2 cellular contexts compared by ENCODE assay signal in the genomic region with DNA sequence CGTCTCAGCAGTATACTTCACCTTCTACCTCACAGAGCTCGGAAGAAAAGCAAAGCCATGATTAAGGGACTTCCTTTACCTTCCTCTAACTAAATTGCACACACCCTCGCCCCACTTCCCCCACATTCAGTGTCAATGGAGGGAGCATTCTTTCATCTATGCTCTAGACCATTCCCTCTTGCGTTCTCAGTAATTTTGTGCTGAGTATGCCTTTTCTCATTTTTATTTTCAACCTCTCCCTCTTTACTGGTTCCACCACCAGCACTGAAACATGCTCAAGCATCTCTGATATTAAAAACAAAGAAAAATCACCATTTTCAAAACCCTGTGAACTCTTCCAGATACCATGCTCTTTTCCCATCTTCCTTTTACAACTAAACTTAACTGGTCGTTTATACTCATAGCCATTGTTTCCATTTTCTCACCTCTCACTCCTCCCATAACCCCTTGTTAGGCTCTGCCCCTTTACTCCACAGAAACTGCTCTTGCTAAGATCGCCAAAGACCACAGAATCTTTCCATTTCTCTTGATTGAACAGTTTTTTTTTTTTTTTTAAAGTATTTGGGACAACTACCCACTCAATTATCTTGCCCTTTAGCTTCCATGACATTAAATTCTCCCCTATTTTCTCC.
TF ChIP-seq lines count a peak whose summit lies in the region.

No MANE protein-coding gene starts in this region.

TF ChIP-seq in GM12891, 5 proteins besides CTCF, POLR2A, EP300 and RAD21:
- TF ChIP-seq PAX5 (IDR thresholded peaks at IDR 0.05; ENCODE audit: insufficient read depth, low read length, severe bottlenecking) (no peak), SPI1 (IDR thresholded peaks at IDR 0.05; ENCODE audit: low read depth, low read length) (no peak), POLR2AphosphoS5 (IDR thresholded peaks at IDR 0.05; ENCODE audit: low read depth, low read length) (no peak), POU2F2 (IDR thresholded peaks at IDR 0.05; ENCODE audit: low read depth, low read length) (no peak), TAF1 (IDR thresholded peaks at IDR 0.05; ENCODE audit: low read depth, low read length) (no peak)

TF ChIP-seq in H1, 55 proteins besides CTCF, POLR2A, EP300 and RAD21:
- TF ChIP-seq, protein P1, sequence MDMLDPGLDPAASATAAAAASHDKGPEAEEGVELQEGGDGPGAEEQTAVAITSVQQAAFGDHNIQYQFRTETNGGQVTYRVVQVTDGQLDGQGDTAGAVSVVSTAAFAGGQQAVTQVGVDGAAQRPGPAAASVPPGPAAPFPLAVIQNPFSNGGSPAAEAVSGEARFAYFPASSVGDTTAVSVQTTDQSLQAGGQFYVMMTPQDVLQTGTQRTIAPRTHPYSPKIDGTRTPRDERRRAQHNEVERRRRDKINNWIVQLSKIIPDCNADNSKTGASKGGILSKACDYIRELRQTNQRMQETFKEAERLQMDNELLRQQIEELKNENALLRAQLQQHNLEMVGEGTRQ (IDR thresholded peaks at IDR 0.05; ENCODE audit: low read length) = no peak
- 0 out of 2 replicates have a peak, but pooled peaks have one; percentile 29 for TF ChIP-seq MAFK (IDR thresholded peaks at IDR 0.05; ENCODE audit: low read depth, low read length)
